In genomic region chr10:45488365-45488764, GRCh38 we compare ENCODE assay signal across 15 cellular contexts.
DNase-seq lines count a peak whose midpoint lies in the region; ATAC-seq and TF ChIP-seq lines count a peak whose summit lies in the region.
"Had no signal": no experiment of that assay in that cellular context is flagged by ENCODE, and none has a peak within 500 bp of the region (broad histone marks: within the 10 kb centered on the region; RNA-seq: fewer than 3 reads in every experiment).

No MANE protein-coding gene starts in this region.

- intact Hi-C loops in activated B cell treated with CpG ODN at 0.5 μM for 24 hours (cut with micrococcal nuclease) = no loop called here

- TF ChIP-seq CTCF in GM12865 (IDR thresholded peaks at IDR 0.05; ENCODE audit: insufficient read depth, low read depth, low read length, missing control alignments) (no peak), activated B cell treated with CpG ODN at 0.5 μM for 24 hours (IDR thresholded peaks at IDR 0.05) (no peak), WTC11 (IDR thresholded peaks at IDR 0.05) (no peak)

- H3K4me3 Mint-ChIP-seq in activated B cell treated with CpG ODN at 0.5 μM for 24 hours (no peak overlapping the region), naive B cell (no peak overlapping the region), WTC11 (no peak overlapping the region)
- no peak overlapping the region for H3K4me3 Mint-ChIP-seq in stimulated activated naive B cell treated with anti-CD40 and anti-IgM and Interleukin-4, amounts not matched to agents 10 μg/mL and 1 μg/mL and 100 μg/mL, for 72 hours
- H3K4me3 Mint-ChIP-seq: B cell; CD4-positive, alpha-beta T cell; HFFc6 had no signal

- H3K27ac Mint-ChIP-seq in activated B cell treated with CpG ODN at 0.5 μM for 24 hours = peak overlapping the region; percentile 80
- H3K27ac Mint-ChIP-seq in naive B cell = peak overlapping the region in 4 of 6 donors; percentile 25 to 97 (median 64)
- H3K27ac Mint-ChIP-seq in stimulated activated naive B cell treated with anti-CD40 and anti-IgM and Interleukin-4, amounts not matched to agents 10 μg/mL and 1 μg/mL and 100 μg/mL, for 72 hours = peak overlapping the region; percentile 26
- no peak overlapping the region for H3K27ac Mint-ChIP-seq in WTC11
- H3K27ac Mint-ChIP-seq: B cell; CD4-positive, alpha-beta T cell; HFFc6 had no signal

- CTCF ChIA-PET in activated B cell treated with CpG ODN at 0.5 μM for 24 hours (lab: Charles Lee) (no interaction called here), WTC11 (lab: Charles Lee) (no interaction called here)

- H3K4me1 Mint-ChIP-seq in activated B cell treated with CpG ODN at 0.5 μM for 24 hours (peaks cover 25% of the 10 kb centered on the region), naive B cell (peaks cover 20 to 28% (median 26%) of the 10 kb centered on the region in 3 donors), WTC11 (no peaks in the 10 kb centered on the region)
- H3K4me1 Mint-ChIP-seq in stimulated activated naive B cell treated with anti-CD40 and anti-IgM and Interleukin-4, amounts not matched to agents 10 μg/mL and 1 μg/mL and 100 μg/mL, for 72 hours = peaks cover 20 to 27% of the 10 kb centered on the region in 2 donors

- no peaks in the 10 kb centered on the region for H3K27me3 Mint-ChIP-seq in activated B cell treated with CpG ODN at 0.5 μM for 24 hours
- H3K27me3 Mint-ChIP-seq in naive B cell = no peaks in the 10 kb centered on the region
- H3K27me3 Mint-ChIP-seq in stimulated activated naive B cell treated with anti-CD40 and anti-IgM and Interleukin-4, amounts not matched to agents 10 μg/mL and 1 μg/mL and 100 μg/mL, for 72 hours = no peaks in the 10 kb centered on the region
- H3K27me3 Mint-ChIP-seq in WTC11 (ENCODE audit: low read depth) = no peaks in the 10 kb centered on the region
- H3K27me3 Mint-ChIP-seq: B cell; CD4-positive, alpha-beta T cell had no signal

- H3K9me3 Mint-ChIP-seq in activated B cell treated with CpG ODN at 0.5 μM for 24 hours (no peaks in the 10 kb centered on the region), naive B cell (peaks cover 0 to 7% (median 0%) of the 10 kb centered on the region in 7 donors), WTC11 (peaks cover 26% of the 10 kb centered on the region)
- peaks cover 0 to 1% of the 10 kb centered on the region in 2 donors for H3K9me3 Mint-ChIP-seq in stimulated activated naive B cell treated with anti-CD40 and anti-IgM and Interleukin-4, amounts not matched to agents 10 μg/mL and 1 μg/mL and 100 μg/mL, for 72 hours
- H3K9me3 Mint-ChIP-seq: CD4-positive, alpha-beta T cell; HFFc6 had no signal

- ATAC-seq in activated B cell treated with CpG ODN at 0.5 μM for 24 hours (ENCODE audit: low read depth) (peak; percentile 68), naive B cell (ENCODE audit: low read depth in 2 of 2) (no peak), GM18520 (IDR thresholded peaks at IDR 0.05; ENCODE audit: unreplicated experiment) (no peak), WTC11 (no peak)
- peak; percentile 48 to 86 for ATAC-seq in stimulated activated naive B cell treated with anti-CD40 and anti-IgM and Interleukin-4, amounts not matched to agents 10 μg/mL and 1 μg/mL and 100 μg/mL, for 72 hours (replicated peaks)
- ATAC-seq: HCT116 had no signal

- DNase-seq in GM12865 (ENCODE audit: low read depth) (peak; percentile 28), activated B cell treated with CpG ODN at 0.5 μM for 24 hours (no peak), naive B cell (no peak), NCI-H1105 (lab: John Stamatoyannopoulos, UW) (no peak), GOT3 (lab: John Stamatoyannopoulos, UW) (no peak), WTC11 (ENCODE audit: low spot score) (no peak)
- DNase-seq in stimulated activated naive B cell treated with anti-CD40 and anti-IgM and Interleukin-4, amounts not matched to agents 10 μg/mL and 1 μg/mL and 100 μg/mL, for 72 hours = no peak
- DNase-seq: Caco-2; CD4-positive, alpha-beta T cell; GM23248; HFFc6; KG1 had no signal

- POLR2A ChIA-PET in activated B cell treated with CpG ODN at 0.5 μM for 24 hours (lab: Charles Lee) = no interaction called here
- POLR2A ChIA-PET in WTC11 (lab: Charles Lee) = no interaction called here

- peaks cover 66% of the 10 kb centered on the region for H3K36me3 Mint-ChIP-seq in activated B cell treated with CpG ODN at 0.5 μM for 24 hours (ENCODE audit: low read depth)
- peaks cover 19 to 38% of the 10 kb centered on the region in 2 donors for H3K36me3 Mint-ChIP-seq in naive B cell
- H3K36me3 Mint-ChIP-seq in stimulated activated naive B cell treated with anti-CD40 and anti-IgM and Interleukin-4, amounts not matched to agents 10 μg/mL and 1 μg/mL and 100 μg/mL, for 72 hours = peaks cover 49 to 66% of the 10 kb centered on the region in 2 donors
- peaks cover 7% of the 10 kb centered on the region; the same call in 1 of the 2 replicates for H3K36me3 Mint-ChIP-seq in WTC11

- H3K4me3 ChIP-seq in GM12865 (ENCODE audit: low read depth, low read length) = no peak overlapping the region
- H3K4me3 ChIP-seq: GM23248 had no signal

TF ChIP-seq in WTC11, 78 proteins besides CTCF, POLR2A, EP300 and RAD21:
- no peak for TF ChIP-seq ZNF425 (CRISPR knock-in tag; conservative IDR thresholded peaks at IDR 0.05)
- TF ChIP-seq GABPB1 (CRISPR knock-in tag; IDR thresholded peaks at IDR 0.05) = no peak
- TF ChIP-seq NFE2L1 (CRISPR knock-in tag; IDR thresholded peaks at IDR 0.05) = no peak
- no peak for TF ChIP-seq E2F5 (CRISPR knock-in tag; IDR thresholded peaks at IDR 0.05)
- no peak for TF ChIP-seq FOXP1 (CRISPR knock-in tag; IDR thresholded peaks at IDR 0.05; ENCODE audit: borderline replicate concordance)
- TF ChIP-seq IRF1 (CRISPR knock-in tag; IDR thresholded peaks at IDR 0.05) = no peak
- TF ChIP-seq KAT7 (CRISPR knock-in tag; IDR thresholded peaks at IDR 0.05; ENCODE audit: borderline replicate concordance) = no peak
- TF ChIP-seq HMGA2 (CRISPR knock-in tag; IDR thresholded peaks at IDR 0.05) = no peak
- TF ChIP-seq ZMAT4 (CRISPR knock-in tag; IDR thresholded peaks at IDR 0.05) = no peak
- TF ChIP-seq ZNF317 (CRISPR knock-in tag; IDR thresholded peaks at IDR 0.05; ENCODE audit: borderline replicate concordance, low read depth) = no peak
- TF ChIP-seq CBFB (CRISPR knock-in tag; IDR thresholded peaks at IDR 0.05; ENCODE audit: low read depth) = no peak
- TF ChIP-seq ZBTB21 (CRISPR knock-in tag; IDR thresholded peaks at IDR 0.05; ENCODE audit: borderline replicate concordance) = no peak
- TF ChIP-seq ATF2 (CRISPR knock-in tag; IDR thresholded peaks at IDR 0.05; ENCODE audit: borderline replicate concordance, low read depth) = no peak
- TF ChIP-seq JUN (CRISPR knock-in tag; IDR thresholded peaks at IDR 0.05) = no peak
- TF ChIP-seq NR2C2 (CRISPR knock-in tag; IDR thresholded peaks at IDR 0.05) = no peak

Comparison
In these comparisons a context has a peak if more than half of its experiments do, and no peak if none do; other contexts are left out.
1. ATAC-seq: peak in activated B cell treated with CpG ODN at 0.5 μM for 24 hours (single experiment) and stimulated activated naive B cell treated with anti-CD40 and anti-IgM and Interleukin-4, amounts not matched to agents 10 μg/mL and 1 μg/mL and 100 μg/mL, for 72 hours (2 of 2); none in naive B cell (0 of 2), GM18520 (single experiment) and WTC11 (single experiment).